Comparison of ENCODE assay signal across 9 cellular contexts in the genomic region with DNA sequence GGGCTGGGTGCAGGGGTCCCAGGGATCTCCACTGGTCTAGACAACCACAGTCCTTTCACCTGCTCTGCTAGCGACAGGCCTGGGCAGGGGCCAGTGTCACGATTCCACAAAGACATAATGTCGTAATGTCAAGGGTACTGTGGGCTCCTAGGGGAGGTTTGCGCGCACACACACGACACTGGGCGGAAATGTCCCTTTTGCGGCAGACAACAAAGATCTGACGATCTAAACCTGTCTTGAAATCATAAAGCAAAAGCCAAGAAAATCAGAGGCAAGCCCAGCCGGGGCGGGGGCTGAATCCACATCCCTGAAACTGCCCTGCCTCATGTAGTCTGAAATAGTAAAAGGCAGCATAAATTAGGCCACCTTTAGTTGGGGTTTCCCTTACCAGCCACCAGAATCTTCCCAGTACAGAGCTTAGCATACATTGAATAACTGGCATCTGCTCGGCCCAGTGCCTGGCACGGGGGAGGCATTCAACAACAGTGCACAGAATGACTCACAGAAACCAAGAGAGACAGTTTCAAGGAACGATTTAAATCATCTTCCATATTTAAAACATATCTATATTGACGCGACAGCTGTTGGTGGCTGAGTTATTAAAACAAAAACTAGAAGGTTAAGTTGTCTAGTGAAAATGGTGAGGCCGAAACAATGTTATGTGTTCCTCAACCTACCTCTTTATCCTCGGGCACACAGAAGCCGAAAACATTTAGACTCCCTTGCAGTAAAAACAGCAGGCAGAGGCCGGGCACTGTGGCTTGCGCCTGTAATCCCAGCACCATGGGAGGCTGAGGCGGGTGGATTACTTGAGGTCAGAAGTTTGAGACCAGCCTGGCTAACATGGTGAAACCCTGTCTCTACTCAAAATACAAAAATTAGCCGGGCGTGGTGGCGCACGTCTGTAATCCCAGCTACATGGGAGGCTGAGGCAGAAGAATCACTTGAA.
A peak's percentile ranks its signal among the peaks of the same experiment; 100 is the strongest.
DNase-seq lines count a peak whose midpoint lies in the region; ATAC-seq and TF ChIP-seq lines count a peak whose summit lies in the region.
"Had no signal": no experiment of that assay in that cellular context is flagged by ENCODE, and none has a peak within 500 bp of the region (broad histone marks: within the 10 kb centered on the region; RNA-seq: fewer than 3 reads in every experiment).

No MANE protein-coding gene starts in this region.

- H3K9me3 ChIP-seq in left ventricle myocardium inferior (replicated peaks) = no peaks in the 10 kb centered on the region

- TF ChIP-seq CTCF in RWPE1 (conservative IDR thresholded peaks at IDR 0.05; ENCODE audit: low read depth) = no peak
- TF ChIP-seq CTCF in left ventricle myocardium inferior (IDR thresholded peaks at IDR 0.05; ENCODE audit: borderline replicate concordance) = no peak

- H3K36me3 ChIP-seq in left ventricle myocardium inferior = peaks cover 6% of the 10 kb centered on the region

- no peaks in the 10 kb centered on the region for H3K27me3 ChIP-seq in left ventricle myocardium inferior (ENCODE audit: low read depth)

- intact Hi-C loops in left ventricle myocardium inferior (cut with micrococcal nuclease) = no loop called here

- CTCF ChIA-PET in RWPE1 (lab: Yijun Ruan, JAX) = no interaction called here

- H3K27ac ChIP-seq in RWPE1 (peak overlapping the region; percentile 3), left ventricle myocardium inferior (replicated peaks) (no peak overlapping the region)
- H3K27ac ChIP-seq: HL-60 had no signal

- DNase-seq in RWPE1 (ENCODE audit: low spot score) (no peak), putamen (ENCODE audit: low spot score) (peak; percentile 34), NCI-H146 (lab: John Stamatoyannopoulos, UW) (no peak), SK-N-DZ (ENCODE audit: low spot score) (no peak), NCI-H1105 (lab: John Stamatoyannopoulos, UW) (no peak), left ventricle myocardium inferior (no peak)

- peaks cover 5% of the 10 kb centered on the region for H3K4me1 ChIP-seq in left ventricle myocardium inferior

- POLR2A ChIA-PET in RWPE1 (lab: Yijun Ruan, JAX; ENCODE audit: low non-redundant PET) = no interaction called here

- ATAC-seq in GM18868 (IDR thresholded peaks at IDR 0.05; ENCODE audit: unreplicated experiment) (peak; percentile 98), HG02571 (IDR thresholded peaks at IDR 0.05; ENCODE audit: unreplicated experiment) (peak; percentile 94)

- no peak overlapping the region for H3K4me3 ChIP-seq in left ventricle myocardium inferior
